15 cellular contexts compared by ENCODE assay signal in the genomic region with DNA sequence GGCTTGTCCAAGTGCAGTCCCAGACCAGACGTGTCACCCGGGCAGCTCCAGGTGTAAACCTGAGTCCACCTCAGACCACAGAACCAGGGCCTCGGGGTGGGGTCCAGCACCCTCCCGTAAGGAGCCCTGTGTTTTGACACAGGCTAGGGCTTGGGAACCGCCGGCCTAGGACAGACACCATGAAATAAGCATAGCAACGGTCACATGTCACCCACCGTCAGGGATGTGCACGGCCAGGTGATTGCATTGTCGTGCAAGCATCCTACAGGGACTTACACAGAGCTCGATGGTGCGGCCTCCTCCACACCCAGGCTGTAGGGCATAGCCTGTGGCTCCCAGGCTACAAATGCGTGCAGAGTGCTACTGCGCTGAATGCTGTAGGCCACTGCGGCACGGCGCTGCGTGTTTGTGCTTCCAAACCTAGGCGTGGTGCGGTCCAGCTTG.
"Had no signal": no experiment of that assay in that cellular context is flagged by ENCODE, and none has a peak within 500 bp of the region (broad histone marks: within the 10 kb centered on the region; RNA-seq: fewer than 3 reads in every experiment).

No MANE protein-coding gene starts in this region.

- DNase-seq: activated B cell treated with CpG ODN at 0.5 μM for 24 hours; activated CD4-positive, alpha-beta T cell treated with anti-CD3 and anti-CD28 coated beads for 48 hours; activated CD8-positive, alpha-beta memory T cell treated with anti-CD3 and anti-CD28 coated beads for 24 hours; activated naive CD4-positive, alpha-beta T cell treated with Interleukin-2 at 50 U/mL for 16 hours; anterior cingulate cortex; dermis blood vessel endothelial cell; effector memory CD8-positive, alpha-beta T cell; head of caudate nucleus; naive thymus-derived CD8-positive, alpha-beta T cell; stimulated activated CD4-positive, alpha-beta T cell treated with anti-CD3 and anti-CD28 coated beads, Interleukin-4, amount 100 ng/mL, for 24 hours; SW 1271 had no signal

- ATAC-seq: effector memory CD8-positive, alpha-beta T cell; left lobe of liver had no signal

- H3K27ac ChIP-seq: breast epithelium, skin epidermis had no signal

- H3K9me3 ChIP-seq: breast epithelium had no signal

- H3K4me3 ChIP-seq: breast epithelium, skin epidermis had no signal

- FAIRE-seq: frontal cortex had no signal

- H3K4me1 ChIP-seq: breast epithelium had no signal

- H3K27me3 ChIP-seq: breast epithelium had no signal
